ENCODE assay signal across 18 cellular contexts in the genomic region with DNA sequence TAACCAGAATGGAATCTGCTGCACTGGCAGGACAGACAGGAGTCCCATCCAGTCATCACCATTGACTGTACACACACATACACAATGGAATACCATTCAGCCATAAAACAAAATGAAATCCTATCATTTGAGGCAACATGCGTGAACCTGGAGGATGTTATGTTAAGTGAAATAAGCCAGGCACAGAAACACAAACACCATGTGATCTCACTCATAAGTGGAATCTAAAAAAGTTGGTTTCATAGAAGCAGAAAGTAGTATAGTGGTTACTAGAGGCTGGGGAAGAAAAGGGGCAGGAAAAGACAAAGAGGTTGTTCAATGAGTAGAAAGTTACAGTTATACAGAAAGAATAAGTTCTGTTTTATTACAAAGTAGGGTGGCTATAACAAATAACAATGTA.
"Had no signal": no experiment of that assay in that cellular context is flagged by ENCODE, and none has a peak within 500 bp of the region (broad histone marks: within the 10 kb centered on the region; RNA-seq: fewer than 3 reads in every experiment).

No MANE protein-coding gene starts in this region.

- DNase-seq: activated CD4-positive, alpha-beta T cell treated with anti-CD3 and anti-CD28 coated beads, Interleukin-2, amount 10 ng/mL, durations not matched to agents 24 days and 14 days; activated CD8-positive, alpha-beta T cell treated with anti-CD3 and anti-CD28 coated beads for 36 hours; activated naive CD4-positive, alpha-beta T cell treated with anti-CD3 and anti-CD28 coated beads, Interleukin-2, amount 10 ng/mL, durations not matched to agents 7 days and 5 days; activated naive CD8-positive, alpha-beta T cell treated with anti-CD3 and anti-CD28 coated beads, Interleukin-2, amount 50 U/mL, for 24 hours; activated T-cell treated with anti-CD3 and anti-CD28 coated beads, Interleukin-2, amount 50 U/mL, for 1 hour; anterior cingulate cortex; central memory CD4-positive, alpha-beta T cell; gastrocnemius medialis; head of caudate nucleus; kidney; left lung; retina; stimulated activated CD4-positive, alpha-beta T cell treated with anti-CD3 and anti-CD28 coated beads, Interleukin-12 subunit alpha, Interleukin-12 subunit beta, amount 100 ng/mL, for 4 hours; stimulated activated CD4-positive, alpha-beta T cell treated with anti-CD3 and anti-CD28 coated beads, Interleukin-1b, Interleukin-23, amount 100 ng/mL, for 48 hours; stimulated activated CD8-positive, alpha-beta memory T cell treated with anti-CD3 and anti-CD28 coated beads, Interleukin-4, amount 100 ng/mL, for 48 hours; stimulated activated naive CD4-positive, alpha-beta T cell treated with Interleukin-2 at 50 U/mL for 16 hours; thyroid gland had no signal

- H3K9me3 ChIP-seq: gastrocnemius medialis, thyroid gland had no signal

- ATAC-seq: activated CD8-positive, alpha-beta T cell treated with anti-CD3 and anti-CD28 coated beads for 36 hours; activated naive CD8-positive, alpha-beta T cell treated with anti-CD3 and anti-CD28 coated beads, Interleukin-2, amount 50 U/mL, for 24 hours; gastrocnemius medialis; left lung had no signal

- H3K27me3 ChIP-seq: gastrocnemius medialis, left lung, thyroid gland had no signal

- H3K27ac ChIP-seq: gastrocnemius medialis, left lung, thyroid gland had no signal

- H3K4me3 ChIP-seq: gastrocnemius medialis, left lung, thyroid gland had no signal

- FAIRE-seq: colon, kidney had no signal

- H3K36me3 ChIP-seq: gastrocnemius medialis, left lung, thyroid gland had no signal

- H3K4me1 ChIP-seq: gastrocnemius medialis, left lung, thyroid gland had no signal
